ENCODE assay signal across 30 cellular contexts in genomic region chr14:87155850-87156491, GRCh38.
"Had no signal": no experiment of that assay in that cellular context is flagged by ENCODE, and none has a peak within 500 bp of the region (broad histone marks: within the 10 kb centered on the region; RNA-seq: fewer than 3 reads in every experiment).

No MANE protein-coding gene starts in this region.

- DNase-seq: activated CD4-positive, alpha-beta memory T cell treated with anti-CD3 and anti-CD28 coated beads, Interleukin-2, amount 10 ng/mL, durations not matched to agents 7 days and 5 days; activated CD4-positive, alpha-beta T cell treated with anti-CD3 and anti-CD28 coated beads for 1 hour; activated CD4-positive, alpha-beta T cell treated with anti-CD3 and anti-CD28 coated beads for 48 hours; activated CD4-positive, CD25-positive, alpha-beta regulatory T cell; activated CD8-positive, alpha-beta memory T cell treated with anti-CD3 and anti-CD28 coated beads for 24 hours; activated CD8-positive, alpha-beta memory T cell treated with anti-CD3 and anti-CD28 coated beads, Interleukin-2, amount 10 ng/mL, durations not matched to agents 7 days and 5 days; activated CD8-positive, alpha-beta memory T cell treated with anti-CD3 and anti-CD28 coated beads, Interleukin-2, amount 50 U/mL, for 48 hours; activated effector memory CD4-positive, alpha-beta T cell treated with anti-CD3 and anti-CD28 coated beads, Interleukin-2, amount 50 U/mL, for 16 hours; activated naive CD4-positive, alpha-beta T cell; activated naive CD4-positive, alpha-beta T cell treated with anti-CD3 and anti-CD28 coated beads, Interleukin-2, amount 50 U/mL, for 16 hours; activated naive CD8-positive, alpha-beta T cell treated with anti-CD3 and anti-CD28 coated beads for 36 hours; activated T-cell treated with anti-CD3 and anti-CD28 coated beads, Interleukin-2, amount 50 U/mL, for 72 hours; amniotic stem cell; aorta; brain microvascular endothelial cell; central memory CD4-positive, alpha-beta T cell; NCI-H1105 treated with DMSO at 0.1 percent for 48 hours; NCI-H1436; NCI-H1694; NCI-H1930; NCI-H2081 treated with DMSO at 0.1 percent for 48 hours; NCI-H226; NCI-H446 treated with DMSO at 0.1 percent for 48 hours; NCI-H524; NK-92 treated with Interleukin-12 subunit alpha and Interleukin-12 subunit beta, amount 100 ng/mL, for 24 hours; OCI-M1; Right ventricle myocardium superior; T1000; WERI-Rb-1 had no signal

- H3K27me3 Mint-ChIP-seq: activated CD4-positive, alpha-beta memory T cell treated with anti-CD3 and anti-CD28 coated beads, Interleukin-2, amount 10 ng/mL, durations not matched to agents 7 days and 5 days; activated CD8-positive, alpha-beta memory T cell treated with anti-CD3 and anti-CD28 coated beads, Interleukin-2, amount 10 ng/mL, durations not matched to agents 7 days and 5 days; activated naive CD8-positive, alpha-beta T cell treated with anti-CD3 and anti-CD28 coated beads for 36 hours; activated T-helper 17 cell treated with anti-CD3 and anti-CD28 coated beads, Interleukin-2, amount 50 U/mL, for 72 hours had no signal

- H3K36me3 ChIP-seq: brain microvascular endothelial cell, WERI-Rb-1 had no signal

- H3K4me3 Mint-ChIP-seq: activated CD4-positive, alpha-beta memory T cell treated with anti-CD3 and anti-CD28 coated beads, Interleukin-2, amount 10 ng/mL, durations not matched to agents 7 days and 5 days; activated CD8-positive, alpha-beta memory T cell treated with anti-CD3 and anti-CD28 coated beads, Interleukin-2, amount 10 ng/mL, durations not matched to agents 7 days and 5 days; activated naive CD8-positive, alpha-beta T cell treated with anti-CD3 and anti-CD28 coated beads for 36 hours; activated T-cell treated with anti-CD3 and anti-CD28 coated beads, Interleukin-2, amount 50 U/mL, for 72 hours; activated T-helper 17 cell treated with anti-CD3 and anti-CD28 coated beads, Interleukin-2, amount 50 U/mL, for 72 hours had no signal

- H3K27me3 ChIP-seq: brain microvascular endothelial cell had no signal

- H3K36me3 Mint-ChIP-seq: activated CD8-positive, alpha-beta memory T cell treated with anti-CD3 and anti-CD28 coated beads, Interleukin-2, amount 10 ng/mL, durations not matched to agents 7 days and 5 days; activated naive CD8-positive, alpha-beta T cell treated with anti-CD3 and anti-CD28 coated beads for 36 hours had no signal

- H3K27ac ChIP-seq: brain microvascular endothelial cell, WERI-Rb-1 had no signal

- ATAC-seq: activated CD8-positive, alpha-beta memory T cell treated with anti-CD3 and anti-CD28 coated beads, Interleukin-2, amount 10 ng/mL, durations not matched to agents 7 days and 5 days; activated T-cell treated with anti-CD3 and anti-CD28 coated beads, Interleukin-2, amount 50 U/mL, for 72 hours; activated T-helper 17 cell treated with anti-CD3 and anti-CD28 coated beads, Interleukin-2, amount 50 U/mL, for 72 hours had no signal

- H3K4me1 Mint-ChIP-seq: activated CD4-positive, alpha-beta memory T cell treated with anti-CD3 and anti-CD28 coated beads, Interleukin-2, amount 10 ng/mL, durations not matched to agents 7 days and 5 days; activated CD8-positive, alpha-beta memory T cell treated with anti-CD3 and anti-CD28 coated beads, Interleukin-2, amount 10 ng/mL, durations not matched to agents 7 days and 5 days; activated naive CD8-positive, alpha-beta T cell treated with anti-CD3 and anti-CD28 coated beads for 36 hours; activated T-helper 17 cell treated with anti-CD3 and anti-CD28 coated beads, Interleukin-2, amount 50 U/mL, for 72 hours had no signal
